Comparison of ENCODE assay signal across 27 cellular contexts in genomic region chr5:9419794-9420193, GRCh38.
"Had no signal": no experiment of that assay in that cellular context is flagged by ENCODE, and none has a peak within 500 bp of the region (broad histone marks: within the 10 kb centered on the region; RNA-seq: fewer than 3 reads in every experiment).

No MANE protein-coding gene starts in this region.

- H3K4me1 ChIP-seq: esophagus muscularis mucosa, foreskin keratinocyte, gastroesophageal sphincter had no signal

- H3K4me3 ChIP-seq: body of pancreas, esophagus muscularis mucosa, gastroesophageal sphincter, heart right ventricle, hepatocyte had no signal

- H3K4me2 ChIP-seq: hepatocyte had no signal

- H3K79me2 ChIP-seq: hepatocyte had no signal

- H2AFZ ChIP-seq: hepatocyte had no signal

- H3K27ac ChIP-seq: body of pancreas, esophagus muscularis mucosa, foreskin keratinocyte, gastroesophageal sphincter, heart right ventricle, hepatocyte had no signal

- H3K9me3 ChIP-seq: body of pancreas had no signal

- ATAC-seq: activated CD4-positive, alpha-beta T cell treated with anti-CD3 and anti-CD28 coated beads for 36 hours; activated CD8-positive, alpha-beta memory T cell treated with anti-CD3 and anti-CD28 coated beads, Interleukin-2, amount 10 ng/mL, durations not matched to agents 7 days and 5 days; activated CD8-positive, alpha-beta T cell treated with anti-CD3 and anti-CD28 coated beads, Interleukin-2, amount 10 ng/mL, durations not matched to agents 7 days and 5 days; body of pancreas; effector memory CD8-positive, alpha-beta T cell; foreskin keratinocyte; gastroesophageal sphincter; heart right ventricle had no signal

- FAIRE-seq: colon had no signal

- DNase-seq: activated CD4-positive, alpha-beta memory T cell treated with anti-CD3 and anti-CD28 coated beads for 36 hours; activated CD4-positive, alpha-beta T cell treated with anti-CD3 and anti-CD28 coated beads for 36 hours; activated CD4-positive, alpha-beta T cell treated with anti-CD3 and anti-CD28 coated beads, Interleukin-2, amount 10 ng/mL, durations not matched to agents 24 days and 14 days; activated CD4-positive, CD25-positive, alpha-beta regulatory T cell; activated CD4-positive, CD25-positive, alpha-beta regulatory T cell treated with anti-CD3 and anti-CD28 coated beads, Interleukin-2, amount 50 U/mL, for 72 hours; activated CD8-positive, alpha-beta memory T cell treated with anti-CD3 and anti-CD28 coated beads, Interleukin-2, amount 10 ng/mL, durations not matched to agents 7 days and 5 days; activated CD8-positive, alpha-beta memory T cell treated with anti-CD3 and anti-CD28 coated beads, Interleukin-2, amount 50 U/mL, for 4 hours; activated CD8-positive, alpha-beta T cell treated with anti-CD3 and anti-CD28 coated beads, Interleukin-2, amount 10 ng/mL, durations not matched to agents 7 days and 5 days; activated effector memory CD4-positive, alpha-beta T cell treated with anti-CD3 and anti-CD28 coated beads, Interleukin-2, amount 50 U/mL, for 16 hours; activated naive CD4-positive, alpha-beta T cell treated with anti-CD3 and anti-CD28 coated beads for 36 hours; activated naive CD8-positive, alpha-beta T cell treated with anti-CD3 and anti-CD28 coated beads for 36 hours; activated T-cell treated with anti-CD3 and anti-CD28 coated beads, Interleukin-2, amount 50 U/mL, for 1 hour; activated T-cell treated with anti-CD3 and anti-CD28 coated beads, Interleukin-2, amount 50 U/mL, for 48 hours; body of pancreas; caudate nucleus; cortex of kidney; dermis blood vessel endothelial cell; effector CD4-positive, alpha-beta T cell; effector memory CD8-positive, alpha-beta T cell; erythroblast; foreskin keratinocyte; heart right ventricle; T-helper 2 cell had no signal

- H3K36me3 ChIP-seq: esophagus muscularis mucosa, gastroesophageal sphincter, heart right ventricle had no signal

- H3K27me3 ChIP-seq: body of pancreas, esophagus muscularis mucosa, foreskin keratinocyte, gastroesophageal sphincter, heart right ventricle, hepatocyte had no signal
